Comparison of ENCODE assay signal across 12 cellular contexts in genomic region chr1:77175230-77175844, GRCh38. TPM values are rescaled to one million over a fixed set of nuclear protein-coding genes. Genes with fewer than 3 reads are reported as not detected.
DNase-seq lines count a peak whose midpoint lies in the region.
"Had no signal": no experiment of that assay in that cellular context is flagged by ENCODE, and none has a peak within 500 bp of the region (broad histone marks: within the 10 kb centered on the region; RNA-seq: fewer than 3 reads in every experiment).

No MANE protein-coding gene starts in this region.

- H3K56ac ChIP-seq in mesendoderm (ENCODE audit: low read length), result no peak overlapping the region

- H3K4ac ChIP-seq in mesendoderm (ENCODE audit: low read depth, low read length), result no peak overlapping the region

- H2BK120ac ChIP-seq in mesendoderm (ENCODE audit: low read depth, low read length), result no peak overlapping the region

- H3K36me3 ChIP-seq in Karpas-422 (ENCODE audit: insufficient read depth, low read length), result peaks cover 4% of the 10 kb centered on the region; the same call in 1 of the 2 replicates
- H3K36me3 ChIP-seq in mesendoderm (ENCODE audit: control insufficient read depth, insufficient read depth, low read length), result no peaks in the 10 kb centered on the region

- H3K27me3 ChIP-seq in Karpas-422 (ENCODE audit: low read length) (no peaks in the 10 kb centered on the region), mesendoderm (ENCODE audit: insufficient read depth, low read length, poor library complexity) (no peaks in the 10 kb centered on the region)

- no peak overlapping the region for H3K23ac ChIP-seq in mesendoderm (ENCODE audit: low read length)

- H3K79me1 ChIP-seq in mesendoderm (ENCODE audit: low read length), result no peaks in the 10 kb centered on the region

- no peak overlapping the region for H3K4me3 ChIP-seq in Karpas-422 (ENCODE audit: low read length)
- H3K4me3 ChIP-seq in mesendoderm (ENCODE audit: low read length), result no peak overlapping the region

- no peak overlapping the region for H2BK5ac ChIP-seq in mesendoderm (ENCODE audit: low read length)

- H3K79me2 ChIP-seq in Karpas-422 (ENCODE audit: low read length), result peaks cover 9% of the 10 kb centered on the region
- no peaks in the 10 kb centered on the region for H3K79me2 ChIP-seq in mesendoderm (ENCODE audit: control insufficient read depth, insufficient read depth, low read length)
- H3K79me2 ChIP-seq: parathyroid adenoma had no signal

- H3K4me2 ChIP-seq in Karpas-422 (ENCODE audit: low read depth, low read length, poor library complexity, severe bottlenecking) (no peak overlapping the region), mesendoderm (ENCODE audit: low read length) (no peak overlapping the region)

- H3K9ac ChIP-seq in Karpas-422 (ENCODE audit: low read length) (no peak overlapping the region), mesendoderm (ENCODE audit: low read length) (no peak overlapping the region)
- H3K9ac ChIP-seq: parathyroid adenoma had no signal

- no peak overlapping the region for H2AFZ ChIP-seq in Karpas-422 (ENCODE audit: low read length)
- H2AFZ ChIP-seq: parathyroid adenoma had no signal

- WGBS in mesendoderm (ENCODE audit: extremely low coverage, insufficient coverage, low lambda C conversion rate), result no CpG with 5 or more reads among the region's 3 CpGs

- no peaks in the 10 kb centered on the region for H4K20me1 ChIP-seq in Karpas-422 (ENCODE audit: insufficient read depth, low read depth, low read length)

- DNase-seq in activated CD4-positive, alpha-beta T cell treated with anti-CD3 and anti-CD28 coated beads for 48 hours, result peak; percentile 32
- no peak for DNase-seq in activated CD4-positive, alpha-beta T cell treated with anti-CD3 and anti-CD28 coated beads for 4 hours
- DNase-seq in Karpas-422, result peak; percentile 57
- DNase-seq in amniotic epithelial cell (ENCODE audit: low read depth), result peak; percentile 12
- DNase-seq in mesendoderm, result peak; percentile 69
- no peak for DNase-seq in cerebellum (ENCODE audit: low spot score)
- no peak for DNase-seq in HPDE6-E6E7 (ENCODE audit: extremely low spot score)
- no peak for DNase-seq in effector CD4-positive, alpha-beta T cell
- DNase-seq: activated naive CD4-positive, alpha-beta T cell treated with Interleukin-2 at 50 U/mL for 16 hours; central memory CD4-positive, alpha-beta T cell; T1000 had no signal

- peaks cover 19% of the 10 kb centered on the region for H3K9me3 ChIP-seq in Karpas-422 (ENCODE audit: low read length)

- H4K5ac ChIP-seq in mesendoderm (ENCODE audit: low read length), result no peak overlapping the region

- no peak overlapping the region for H3K18ac ChIP-seq in mesendoderm (ENCODE audit: low read length)

- no peak overlapping the region for H2BK15ac ChIP-seq in mesendoderm (replicated peaks; ENCODE audit: low read depth)

- no peak overlapping the region for H2AK5ac ChIP-seq in mesendoderm (ENCODE audit: low read length)

- H3K27ac ChIP-seq in Karpas-422 (ENCODE audit: low read length), result no peak overlapping the region
- no peak overlapping the region for H3K27ac ChIP-seq in mesendoderm (ENCODE audit: low read depth, low read length)
- H3K27ac ChIP-seq: parathyroid adenoma had no signal

- no peaks in the 10 kb centered on the region for H3K9me2 ChIP-seq in Karpas-422 (replicated peaks; ENCODE audit: insufficient read depth, low read length)

- no peak overlapping the region for H4K8ac ChIP-seq in mesendoderm (ENCODE audit: low read depth, low read length)

- H3K4me1 ChIP-seq in Karpas-422 (ENCODE audit: low read length) (no peaks in the 10 kb centered on the region), mesendoderm (ENCODE audit: control insufficient read depth, low read depth, low read length) (no peaks in the 10 kb centered on the region)
- H3K4me1 ChIP-seq: parathyroid adenoma had no signal

RNA-seq across cellular contexts. Expression of gene PIGK, which starts 43.9 kb away (rescaled TPM):
- total RNA-seq in Karpas-422 (2014; rRNA removed; shearing (Covaris generic); ENCODE audit: low replicate concordance), result 16.6 and 51.8 TPM in 2 replicates
- 16.0 TPM for polyA plus RNA-seq in mesendoderm (2013, experiment 1 of 2)
- polyA plus RNA-seq in mesendoderm (2013, experiment 2 of 2), result 15.7 TPM
- 21.1 TPM for total RNA-seq in cerebellum

Comparison
In these comparisons a context has a peak if more than half of its experiments do, and no peak if none do; other contexts are left out.
1. DNase-seq: peak in activated CD4-positive, alpha-beta T cell treated with anti-CD3 and anti-CD28 coated beads for 48 hours (single experiment), Karpas-422 (single experiment), amniotic epithelial cell (single experiment) and mesendoderm (single experiment); none in activated CD4-positive, alpha-beta T cell treated with anti-CD3 and anti-CD28 coated beads for 4 hours (0 of 2), cerebellum (single experiment), HPDE6-E6E7 (single experiment) and effector CD4-positive, alpha-beta T cell (single experiment).